ENCODE assay signal across 13 cellular contexts in genomic region chr1:17485280-17485679, GRCh38. TPM values are rescaled to one million over a fixed set of nuclear protein-coding genes. Genes with fewer than 3 reads are reported as not detected.
DNase-seq lines count a peak whose midpoint lies in the region; ATAC-seq, FAIRE-seq and TF ChIP-seq lines count a peak whose summit lies in the region.
"Had no signal": no experiment of that assay in that cellular context is flagged by ENCODE, and none has a peak within 500 bp of the region (broad histone marks: within the 10 kb centered on the region; RNA-seq: fewer than 3 reads in every experiment).

No MANE protein-coding gene starts in this region.

- POLR2A ChIA-PET in activated CD8-positive, alpha-beta T cell treated with anti-CD3 and anti-CD28 coated beads for 36 hours (lab: Charles Lee): no interaction called here
- POLR2A ChIA-PET in activated CD8-positive, alpha-beta T cell treated with anti-CD3 and anti-CD28 coated beads, Interleukin-2, amount 10 ng/mL, durations not matched to agents 7 days and 5 days (lab: Charles Lee): no interaction called here
- POLR2A ChIA-PET in endothelial cell of umbilical vein (lab: Charles Lee): no interaction called here

- H3K4me1 Mint-ChIP-seq in activated CD8-positive, alpha-beta T cell treated with anti-CD3 and anti-CD28 coated beads for 36 hours (ENCODE audit: low read depth): peaks cover 2% of the 10 kb centered on the region
- H3K4me1 Mint-ChIP-seq in activated CD8-positive, alpha-beta T cell treated with anti-CD3 and anti-CD28 coated beads, Interleukin-2, amount 10 ng/mL, durations not matched to agents 7 days and 5 days (ENCODE audit: low read depth): peaks cover 8% of the 10 kb centered on the region
- H3K4me1 Mint-ChIP-seq: T-cell had no signal

- no peak overlapping the region for H3K4me2 ChIP-seq in endothelial cell of umbilical vein (ENCODE audit: insufficient read depth, low read length)
- H3K4me2 ChIP-seq: KMS-11 had no signal

- no peak overlapping the region for H3K4me3 Mint-ChIP-seq in activated CD8-positive, alpha-beta T cell treated with anti-CD3 and anti-CD28 coated beads for 36 hours
- H3K4me3 Mint-ChIP-seq in activated CD8-positive, alpha-beta T cell treated with anti-CD3 and anti-CD28 coated beads, Interleukin-2, amount 10 ng/mL, durations not matched to agents 7 days and 5 days: no peak overlapping the region
- H3K4me3 Mint-ChIP-seq: CD4-positive, alpha-beta T cell; T-cell had no signal

- H3K9me3 ChIP-seq in endothelial cell of umbilical vein (replicated peaks; ENCODE audit: control insufficient read depth, insufficient read depth, low read length) (no peaks in the 10 kb centered on the region), prostate gland (no peaks in the 10 kb centered on the region)

- H3K9ac ChIP-seq in endothelial cell of umbilical vein (replicated peaks; ENCODE audit: extremely low read depth, insufficient read depth, low read length): no peak overlapping the region
- H3K9ac ChIP-seq: KMS-11 had no signal

- H3K4me3 ChIP-seq in endothelial cell of umbilical vein (replicated peaks in 1 of 3; ENCODE audit: insufficient read depth in 1 of 3, low read depth in 1 of 3, low read length in 3 of 3): no peak overlapping the region
- H3K4me3 ChIP-seq in prostate gland: no peak overlapping the region

- no peak overlapping the region for H3K27ac Mint-ChIP-seq in activated CD8-positive, alpha-beta T cell treated with anti-CD3 and anti-CD28 coated beads for 36 hours
- no peak overlapping the region for H3K27ac Mint-ChIP-seq in activated CD8-positive, alpha-beta T cell treated with anti-CD3 and anti-CD28 coated beads, Interleukin-2, amount 10 ng/mL, durations not matched to agents 7 days and 5 days
- H3K27ac Mint-ChIP-seq: CD4-positive, alpha-beta T cell; T-cell had no signal

- dilution Hi-C loops in endothelial cell of umbilical vein (cut with MboI; ENCODE audit: extremely low pct_ligation_motif_present, low sequenced_read_pairs): no loop called here

- peaks cover 8% of the 10 kb centered on the region for H3K27me3 Mint-ChIP-seq in activated CD8-positive, alpha-beta T cell treated with anti-CD3 and anti-CD28 coated beads for 36 hours
- peaks cover 2% of the 10 kb centered on the region for H3K27me3 Mint-ChIP-seq in activated CD8-positive, alpha-beta T cell treated with anti-CD3 and anti-CD28 coated beads, Interleukin-2, amount 10 ng/mL, durations not matched to agents 7 days and 5 days (ENCODE audit: low read depth)

- no peaks in the 10 kb centered on the region for H3K9me1 ChIP-seq in endothelial cell of umbilical vein (replicated peaks; ENCODE audit: control insufficient read depth, extremely low read depth, insufficient read depth, low read length)

- H2AFZ ChIP-seq in endothelial cell of umbilical vein (ENCODE audit: low read depth, low read length): no peak overlapping the region

- TF ChIP-seq CTCF in activated CD8-positive, alpha-beta T cell treated with anti-CD3 and anti-CD28 coated beads for 36 hours (IDR thresholded peaks at IDR 0.05): peak; percentile 41
- TF ChIP-seq CTCF in endothelial cell of umbilical vein (IDR thresholded peaks at IDR 0.05; ENCODE audit: extremely low read depth in 1 of 2, insufficient read depth in 1 of 2, low read depth in 1 of 2, low read length in 2 of 2) (peak; percentile 20 to 42), prostate gland (IDR thresholded peaks at IDR 0.05) (peak in 3 of 4 experiments; percentile 32 to 54 (median 34))

- ATAC-seq in activated CD8-positive, alpha-beta T cell treated with anti-CD3 and anti-CD28 coated beads for 36 hours: no peak
- no peak for ATAC-seq in activated CD8-positive, alpha-beta T cell treated with anti-CD3 and anti-CD28 coated beads, Interleukin-2, amount 10 ng/mL, durations not matched to agents 7 days and 5 days
- ATAC-seq: left lobe of liver, T-cell had no signal

- DNase-seq in activated CD8-positive, alpha-beta T cell treated with anti-CD3 and anti-CD28 coated beads for 36 hours: peak; percentile 39
- no peak for DNase-seq in activated CD8-positive, alpha-beta T cell treated with anti-CD3 and anti-CD28 coated beads, Interleukin-2, amount 10 ng/mL, durations not matched to agents 7 days and 5 days
- peak; percentile 5 for DNase-seq in NCI-H82 treated with DMSO at 0.1 percent for 48 hours (lab: John Stamatoyannopoulos, UW; ENCODE audit: unreplicated experiment)
- DNase-seq in endothelial cell of umbilical vein (ENCODE audit: low read depth, low spot score): no peak
- DNase-seq in prostate gland (ENCODE audit: low spot score): no peak
- DNase-seq in COLO829 (ENCODE audit: low spot score): no peak
- no peak for DNase-seq in activated CD4-positive, CD25-positive, alpha-beta regulatory T cell (lab: John Stamatoyannopoulos, UW)
- DNase-seq in NCI-H1105 treated with DMSO at 0.1 percent for 48 hours (lab: John Stamatoyannopoulos, UW): no peak
- DNase-seq: CD4-positive, alpha-beta T cell had no signal

- CTCF ChIA-PET in activated CD8-positive, alpha-beta T cell treated with anti-CD3 and anti-CD28 coated beads for 36 hours (lab: Charles Lee): no interaction called here
- CTCF ChIA-PET in activated CD8-positive, alpha-beta T cell treated with anti-CD3 and anti-CD28 coated beads, Interleukin-2, amount 10 ng/mL, durations not matched to agents 7 days and 5 days (lab: Charles Lee): no interaction called here
- CTCF ChIA-PET in endothelial cell of umbilical vein (lab: Charles Lee): interaction anchor here (0.7 to 2.0 kb wide), 3 partner anchors 8 to 43 kb away, joined by 4 to 10 read pairs (median 5); no protein-coding TSS in a partner anchor

- H3K36me3 ChIP-seq in endothelial cell of umbilical vein (ENCODE audit: control insufficient read depth in 2 of 2, extremely low read depth in 1 of 2, insufficient read depth in 2 of 2, low read length in 2 of 2): no peaks in the 10 kb centered on the region
- no peaks in the 10 kb centered on the region for H3K36me3 ChIP-seq in prostate gland

- WGBS in prostate gland: 54% methylated on average over 10 of the region's 10 CpGs

- no peaks in the 10 kb centered on the region for H3K9me3 Mint-ChIP-seq in activated CD8-positive, alpha-beta T cell treated with anti-CD3 and anti-CD28 coated beads for 36 hours
- no peaks in the 10 kb centered on the region for H3K9me3 Mint-ChIP-seq in activated CD8-positive, alpha-beta T cell treated with anti-CD3 and anti-CD28 coated beads, Interleukin-2, amount 10 ng/mL, durations not matched to agents 7 days and 5 days (ENCODE audit: insufficient read depth)
- H3K9me3 Mint-ChIP-seq: CD4-positive, alpha-beta T cell; T-cell had no signal

- H3K27me3 ChIP-seq in endothelial cell of umbilical vein (ENCODE audit: control insufficient read depth in 2 of 2, insufficient read depth in 2 of 2, low read length in 2 of 2) (no peaks in the 10 kb centered on the region), prostate gland (replicated peaks; ENCODE audit: insufficient read depth) (no peaks in the 10 kb centered on the region)

- no TSS peak for BruUV-seq in endothelial cell of umbilical vein (replicated peaks; lab: Mats Ljungman, UMichigan)

- H3K27ac ChIP-seq in endothelial cell of umbilical vein (ENCODE audit: insufficient read depth, low read depth, low read length): no peak overlapping the region
- H3K27ac ChIP-seq in prostate gland: no peak overlapping the region
- H3K27ac ChIP-seq: KMS-11 had no signal

- TF ChIP-seq POLR2A in endothelial cell of umbilical vein (IDR thresholded peaks at IDR 0.05; ENCODE audit: low read depth, low read length) (no peak), prostate gland (IDR thresholded peaks at IDR 0.05) (no peak)

- no peaks in the 10 kb centered on the region for H3K36me3 Mint-ChIP-seq in activated CD8-positive, alpha-beta T cell treated with anti-CD3 and anti-CD28 coated beads for 36 hours (ENCODE audit: low read depth)
- no peaks in the 10 kb centered on the region for H3K36me3 Mint-ChIP-seq in activated CD8-positive, alpha-beta T cell treated with anti-CD3 and anti-CD28 coated beads, Interleukin-2, amount 10 ng/mL, durations not matched to agents 7 days and 5 days (ENCODE audit: low read depth)
- H3K36me3 Mint-ChIP-seq: T-cell had no signal

- H3K79me2 ChIP-seq in endothelial cell of umbilical vein (ENCODE audit: control insufficient read depth, insufficient read depth, low read length): no peaks in the 10 kb centered on the region

- H3K4me1 ChIP-seq in endothelial cell of umbilical vein (ENCODE audit: control insufficient read depth, extremely low read depth, insufficient read depth, low read length): no peaks in the 10 kb centered on the region
- H3K4me1 ChIP-seq in prostate gland (replicated peaks): no peaks in the 10 kb centered on the region

- FAIRE-seq in endothelial cell of umbilical vein (lab: Jason Lieb, UNC): no peak
- FAIRE-seq: astrocyte had no signal

- intact Hi-C loops in activated CD8-positive, alpha-beta T cell treated with anti-CD3 and anti-CD28 coated beads for 36 hours (cut with micrococcal nuclease): no loop called here
- intact Hi-C loops in endothelial cell of umbilical vein (cut with micrococcal nuclease): loop anchor here (1.0 kb wide), 1 partner anchor 65 kb away; no protein-coding TSS in a partner anchor
- intact Hi-C loops in prostate gland (cut with DNase I): loop anchor here (10.0 kb wide), 1 partner anchor 70 kb away; no protein-coding TSS in a partner anchor

- H4K20me1 ChIP-seq in endothelial cell of umbilical vein (replicated peaks; ENCODE audit: control insufficient read depth, extremely low read depth, insufficient read depth, low read length): no peaks in the 10 kb centered on the region

RNA-seq across cellular contexts. Expression of gene RCC2, which starts 45.8 kb away (rescaled TPM):
- 100 to 1,000 TPM; 145 to 147 TPM for total RNA-seq in activated CD8-positive, alpha-beta T cell treated with anti-CD3 and anti-CD28 coated beads for 36 hours
- 100 to 1,000 TPM; 151 to 152 TPM for total RNA-seq in activated CD8-positive, alpha-beta T cell treated with anti-CD3 and anti-CD28 coated beads, Interleukin-2, amount 10 ng/mL, durations not matched to agents 7 days and 5 days
- 160 and 166 TPM in 2 replicates for total RNA-seq in endothelial cell of umbilical vein
- polyA plus RNA-seq in endothelial cell of umbilical vein: 125 and 137 TPM in 2 replicates
- polyA plus RNA-seq in endothelial cell of umbilical vein (2011; cell fraction: cytosol; rRNA removed): 100 and 103 TPM in 2 replicates
- polyA plus RNA-seq in endothelial cell of umbilical vein (2011; cell fraction: nucleus; rRNA removed): 166 and 174 TPM in 2 replicates
- 73.8 and 83.9 TPM in 2 replicates for polyA plus RNA-seq in endothelial cell of umbilical vein (2012)
- 133 and 162 TPM in 2 replicates for polyA minus RNA-seq in endothelial cell of umbilical vein
- 132 TPM for polyA minus RNA-seq in endothelial cell of umbilical vein (2011; cell fraction: cytosol; rRNA and poly(A)+ RNA removed)
- polyA minus RNA-seq in endothelial cell of umbilical vein (2011; cell fraction: nucleus; rRNA and poly(A)+ RNA removed): 39.4 and 49.7 TPM in 2 replicates
- total RNA-seq in prostate gland: 10 to 100 TPM; 42.6 to 65.4 TPM

RNA-seq across cellular contexts. Expression of gene ARHGEF10L, which starts 54.2 kb away (rescaled TPM):
- total RNA-seq in activated CD8-positive, alpha-beta T cell treated with anti-CD3 and anti-CD28 coated beads for 36 hours: not detected
- not detected for total RNA-seq in activated CD8-positive, alpha-beta T cell treated with anti-CD3 and anti-CD28 coated beads, Interleukin-2, amount 10 ng/mL, durations not matched to agents 7 days and 5 days
- 4.3 and 5.2 TPM in 2 replicates for total RNA-seq in endothelial cell of umbilical vein
- polyA plus RNA-seq in endothelial cell of umbilical vein: 1.9 and 3.3 TPM in 2 replicates
- polyA plus RNA-seq in endothelial cell of umbilical vein (2011; cell fraction: cytosol; rRNA removed): 1.4 and 2.4 TPM in 2 replicates
- 5.6 and 6.6 TPM in 2 replicates for polyA plus RNA-seq in endothelial cell of umbilical vein (2011; cell fraction: nucleus; rRNA removed)
- polyA plus RNA-seq in endothelial cell of umbilical vein (2012): 0.87 and 2.4 TPM in 2 replicates
- 2.7 and 3.3 TPM in 2 replicates for polyA minus RNA-seq in endothelial cell of umbilical vein
- 7.0 TPM for polyA minus RNA-seq in endothelial cell of umbilical vein (2011; cell fraction: cytosol; rRNA and poly(A)+ RNA removed)
- polyA minus RNA-seq in endothelial cell of umbilical vein (2011; cell fraction: nucleus; rRNA and poly(A)+ RNA removed): 4.1 and 4.7 TPM in 2 replicates
- 10 to 100 TPM; 26.0 to 39.7 TPM for total RNA-seq in prostate gland

Comparison
In these comparisons a context has a peak if more than half of its experiments do, and no peak if none do; other contexts are left out.
1. DNase-seq: peak in activated CD8-positive, alpha-beta T cell treated with anti-CD3 and anti-CD28 coated beads for 36 hours (single experiment) and NCI-H82 treated with DMSO at 0.1 percent for 48 hours (single experiment); none in activated CD8-positive, alpha-beta T cell treated with anti-CD3 and anti-CD28 coated beads, Interleukin-2, amount 10 ng/mL, durations not matched to agents 7 days and 5 days (single experiment), endothelial cell of umbilical vein (single experiment), prostate gland (single experiment), COLO829 (single experiment), activated CD4-positive, CD25-positive, alpha-beta regulatory T cell (0 of 4) and NCI-H1105 treated with DMSO at 0.1 percent for 48 hours (single experiment).
2. Peak in every context shown above with its lines, with median percentiles within 50 percentile points of each other: CTCF ChIP-seq.